Comparison of ENCODE assay signal across 8 cellular contexts in the genomic region with DNA sequence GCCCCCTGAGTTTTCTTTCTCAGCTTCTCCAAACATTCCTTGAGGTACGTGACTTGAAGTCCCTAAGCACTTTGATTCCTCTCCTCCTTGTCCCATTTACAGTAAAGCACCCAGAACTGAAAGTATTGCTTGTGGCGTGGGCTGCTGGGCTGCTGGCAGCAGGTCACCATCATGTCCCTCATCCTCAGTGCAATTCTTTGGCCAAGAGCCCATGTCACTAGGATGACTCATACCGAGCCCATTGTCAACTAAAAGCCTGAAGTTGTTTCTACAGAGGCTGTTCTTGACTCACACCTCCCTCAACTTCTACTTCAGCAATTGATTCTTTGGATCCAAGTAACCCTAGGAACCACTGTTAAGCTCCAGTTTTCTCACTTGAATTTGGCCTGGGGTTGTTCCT. TPM values are rescaled to one million over a fixed set of nuclear protein-coding genes. Genes with fewer than 3 reads are reported as not detected.
DNase-seq lines count a peak whose midpoint lies in the region; ATAC-seq and TF ChIP-seq lines count a peak whose summit lies in the region.

No MANE protein-coding gene starts in this region.

- peaks cover 50% of the 10 kb centered on the region for H3K4me1 Mint-ChIP-seq in activated CD8-positive, alpha-beta memory T cell treated with anti-CD3 and anti-CD28 coated beads, Interleukin-2, amount 10 ng/mL, durations not matched to agents 7 days and 5 days
- peaks cover 16% of the 10 kb centered on the region for H3K4me1 Mint-ChIP-seq in nephron progenitor cell
- H3K4me1 Mint-ChIP-seq in immature natural killer cell: peaks cover 42 to 53% of the 10 kb centered on the region in 2 donors

- peak overlapping the region; percentile 5 for H3K27ac Mint-ChIP-seq in activated CD8-positive, alpha-beta memory T cell treated with anti-CD3 and anti-CD28 coated beads, Interleukin-2, amount 10 ng/mL, durations not matched to agents 7 days and 5 days
- H3K27ac Mint-ChIP-seq in nephron progenitor cell: no peak overlapping the region
- H3K27ac Mint-ChIP-seq in immature natural killer cell: peak overlapping the region in 2 of 6 donors; percentile 23 to 79

- DNase-seq in GM10266 (ENCODE audit: extremely low spot score) (peak; percentile 38), HT-29 (ENCODE audit: low spot score) (peak; percentile 90), midbrain (lab: John Stamatoyannopoulos, UW) (peak; percentile 5), nephron progenitor cell (no peak), immature natural killer cell (no peak)
- DNase-seq in activated CD8-positive, alpha-beta memory T cell treated with anti-CD3 and anti-CD28 coated beads, Interleukin-2, amount 10 ng/mL, durations not matched to agents 7 days and 5 days: peak; percentile 58

- H3K4me3 Mint-ChIP-seq in activated CD8-positive, alpha-beta memory T cell treated with anti-CD3 and anti-CD28 coated beads, Interleukin-2, amount 10 ng/mL, durations not matched to agents 7 days and 5 days: no peak overlapping the region
- no peak overlapping the region for H3K4me3 Mint-ChIP-seq in nephron progenitor cell
- H3K4me3 Mint-ChIP-seq in immature natural killer cell: no peak overlapping the region

- no peaks in the 10 kb centered on the region for H3K27me3 Mint-ChIP-seq in activated CD8-positive, alpha-beta memory T cell treated with anti-CD3 and anti-CD28 coated beads, Interleukin-2, amount 10 ng/mL, durations not matched to agents 7 days and 5 days
- peaks cover 14% of the 10 kb centered on the region for H3K27me3 Mint-ChIP-seq in nephron progenitor cell (ENCODE audit: low read depth, poor library complexity)
- peaks cover 0 to 2% (median 1%) of the 10 kb centered on the region in 3 donors for H3K27me3 Mint-ChIP-seq in immature natural killer cell (ENCODE audit: low read depth in 3 of 3)

- no peaks in the 10 kb centered on the region for H3K9me3 Mint-ChIP-seq in activated CD8-positive, alpha-beta memory T cell treated with anti-CD3 and anti-CD28 coated beads, Interleukin-2, amount 10 ng/mL, durations not matched to agents 7 days and 5 days (ENCODE audit: low read depth)
- no peaks in the 10 kb centered on the region for H3K9me3 Mint-ChIP-seq in nephron progenitor cell
- peaks cover 0 to 2% (median 0%) of the 10 kb centered on the region in 6 donors for H3K9me3 Mint-ChIP-seq in immature natural killer cell

- H3K36me3 Mint-ChIP-seq in activated CD8-positive, alpha-beta memory T cell treated with anti-CD3 and anti-CD28 coated beads, Interleukin-2, amount 10 ng/mL, durations not matched to agents 7 days and 5 days: no peaks in the 10 kb centered on the region
- H3K36me3 Mint-ChIP-seq in nephron progenitor cell (ENCODE audit: low read depth) (no peaks in the 10 kb centered on the region), immature natural killer cell (no peaks in the 10 kb centered on the region)

- CTCF ChIA-PET in activated CD8-positive, alpha-beta memory T cell treated with anti-CD3 and anti-CD28 coated beads, Interleukin-2, amount 10 ng/mL, durations not matched to agents 7 days and 5 days (lab: Charles Lee): no interaction called here

- peak; percentile 59 for ATAC-seq in activated CD8-positive, alpha-beta memory T cell treated with anti-CD3 and anti-CD28 coated beads, Interleukin-2, amount 10 ng/mL, durations not matched to agents 7 days and 5 days
- ATAC-seq in GM19467 (IDR thresholded peaks at IDR 0.05; ENCODE audit: unreplicated experiment): no peak
- no peak for ATAC-seq in HG02623 (IDR thresholded peaks at IDR 0.05; ENCODE audit: unreplicated experiment)

- TF ChIP-seq CTCF in GM10266 (IDR thresholded peaks at IDR 0.05; ENCODE audit: control insufficient read depth, insufficient read depth, low read depth, missing control alignments) (no peak), nephron progenitor cell (IDR thresholded peaks at IDR 0.05) (no peak)

RNA-seq across cellular contexts. Expression of a gene that starts 54.3 kb away (rescaled TPM):
- total RNA-seq in HT-29 (2014; rRNA removed; shearing (Covaris generic)): 148 and 150 TPM in 2 replicates
- total RNA-seq in activated CD8-positive, alpha-beta memory T cell treated with anti-CD3 and anti-CD28 coated beads, Interleukin-2, amount 10 ng/mL, durations not matched to agents 7 days and 5 days: 100 to 1,000 TPM; 246 to 321 TPM
- polyA plus RNA-seq in immature natural killer cell: 10 to 100 TPM; 26.3 to 42.4 (median 39.4) TPM

Comparison
In these comparisons a context has a peak if more than half of its experiments do, and no peak if none do; other contexts are left out.
1. DNase-seq: peak in GM10266 (single experiment), HT-29 (single experiment), activated CD8-positive, alpha-beta memory T cell treated with anti-CD3 and anti-CD28 coated beads, Interleukin-2, amount 10 ng/mL, durations not matched to agents 7 days and 5 days (single experiment) and midbrain (single experiment); none in nephron progenitor cell (single experiment) and immature natural killer cell (0 of 3).